In the genomic region with DNA sequence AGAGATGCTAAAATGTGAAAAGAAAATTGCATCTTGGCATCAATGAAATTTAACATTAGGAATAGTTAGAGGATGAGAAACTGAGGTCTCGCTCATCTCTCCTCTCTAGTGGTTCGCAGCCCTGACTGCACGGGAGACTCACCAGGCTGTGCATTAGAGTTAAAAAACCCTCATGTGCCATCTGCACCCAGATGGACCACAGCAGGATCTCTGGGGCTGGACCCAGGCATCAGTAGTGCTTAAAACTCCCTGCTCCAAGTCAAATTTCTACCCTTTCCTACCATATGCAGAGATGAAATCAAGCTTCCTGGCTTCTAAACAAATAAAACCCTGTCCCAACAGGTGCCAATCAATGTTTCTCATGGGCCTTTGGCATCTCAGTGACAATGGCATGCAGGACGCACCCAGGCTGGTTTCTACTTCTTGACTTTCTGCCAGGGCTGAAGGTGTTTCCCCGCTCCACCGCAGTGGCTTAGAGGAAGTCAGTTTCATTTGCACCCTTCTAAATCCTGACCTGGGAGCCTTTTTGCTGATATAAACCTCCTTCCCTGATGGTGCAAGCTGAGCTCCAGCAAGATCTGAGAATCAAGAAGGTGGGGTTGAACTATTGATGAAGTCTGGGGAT, we compare ENCODE assay signal across 21 cellular contexts.
"Had no signal": no experiment of that assay in that cellular context is flagged by ENCODE, and none has a peak within 500 bp of the region (broad histone marks: within the 10 kb centered on the region; RNA-seq: fewer than 3 reads in every experiment).

No MANE protein-coding gene starts in this region.

- H3K4me3 Mint-ChIP-seq: activated CD4-positive, alpha-beta memory T cell treated with anti-CD3 and anti-CD28 coated beads for 36 hours; activated naive CD8-positive, alpha-beta T cell treated with anti-CD3 and anti-CD28 coated beads for 36 hours; natural killer cell treated with Interleukin-12 subunit alpha and Interleukin-12 subunit beta and Interleukin-15 and Interleukin-18, amount 100 ng/mL, for 72 hours; stimulated activated naive B cell treated with anti-CD40 and anti-IgM and Interleukin-4, amounts not matched to agents 10 μg/mL and 1 μg/mL and 100 μg/mL, for 72 hours had no signal

- H3K27me3 ChIP-seq: transverse colon had no signal

- DNase-seq: activated CD4-positive, alpha-beta memory T cell treated with anti-CD3 and anti-CD28 coated beads for 36 hours; activated CD4-positive, alpha-beta T cell treated with anti-CD3 and anti-CD28 coated beads for 48 hours; activated naive CD4-positive, alpha-beta T cell treated with Interleukin-2 at 50 U/mL for 16 hours; activated naive CD8-positive, alpha-beta T cell treated with anti-CD3 and anti-CD28 coated beads for 36 hours; activated T-cell treated with anti-CD3 and anti-CD28 coated beads, Interleukin-2, amount 50 U/mL, for 48 hours; dermis blood vessel endothelial cell; effector CD8-positive, alpha-beta T cell; esophagus squamous epithelium; midbrain; posterior cingulate gyrus; stimulated activated CD4-positive, alpha-beta T cell treated with anti-CD3 and anti-CD28 coated beads, Interleukin-2, amount 100 ng/mL, for 48 hours; stimulated activated CD8-positive, alpha-beta memory T cell treated with anti-CD3 and anti-CD28 coated beads, Interleukin-4, amount 100 ng/mL, for 48 hours; stimulated activated naive B cell treated with anti-CD40 and anti-IgM and Interleukin-4, amounts not matched to agents 10 μg/mL and 1 μg/mL and 100 μg/mL, for 72 hours; transverse colon had no signal

- H3K4me1 ChIP-seq: gastroesophageal sphincter, transverse colon had no signal

- ATAC-seq: gastroesophageal sphincter; natural killer cell treated with Interleukin-12 subunit alpha and Interleukin-12 subunit beta and Interleukin-15 and Interleukin-18, amount 100 ng/mL, for 72 hours; sciatic nerve; stimulated activated naive B cell treated with anti-CD40 and anti-IgM and Interleukin-4, amounts not matched to agents 10 μg/mL and 1 μg/mL and 100 μg/mL, for 72 hours had no signal

- H3K36me3 Mint-ChIP-seq: activated CD4-positive, alpha-beta memory T cell treated with anti-CD3 and anti-CD28 coated beads for 36 hours; activated naive CD8-positive, alpha-beta T cell treated with anti-CD3 and anti-CD28 coated beads for 36 hours; natural killer cell treated with Interleukin-12 subunit alpha and Interleukin-12 subunit beta and Interleukin-15 and Interleukin-18, amount 100 ng/mL, for 72 hours; stimulated activated naive B cell treated with anti-CD40 and anti-IgM and Interleukin-4, amounts not matched to agents 10 μg/mL and 1 μg/mL and 100 μg/mL, for 72 hours had no signal

- H3K4me2 ChIP-seq: smooth muscle cell had no signal

- H3K9me3 ChIP-seq: esophagus squamous epithelium, transverse colon had no signal

- H3K4me3 ChIP-seq: esophagus squamous epithelium, gastroesophageal sphincter, smooth muscle cell, transverse colon had no signal

- H3K27ac Mint-ChIP-seq: activated CD4-positive, alpha-beta memory T cell treated with anti-CD3 and anti-CD28 coated beads for 36 hours; activated naive CD8-positive, alpha-beta T cell treated with anti-CD3 and anti-CD28 coated beads for 36 hours; natural killer cell treated with Interleukin-12 subunit alpha and Interleukin-12 subunit beta and Interleukin-15 and Interleukin-18, amount 100 ng/mL, for 72 hours; stimulated activated naive B cell treated with anti-CD40 and anti-IgM and Interleukin-4, amounts not matched to agents 10 μg/mL and 1 μg/mL and 100 μg/mL, for 72 hours had no signal

- FAIRE-seq: astrocyte, bronchial epithelial cell, endothelial cell of umbilical vein had no signal

- H3K36me3 ChIP-seq: esophagus squamous epithelium, gastroesophageal sphincter, transverse colon had no signal

- H3K27ac ChIP-seq: esophagus squamous epithelium, gastroesophageal sphincter, transverse colon had no signal

- H3K4me1 Mint-ChIP-seq: activated naive CD8-positive, alpha-beta T cell treated with anti-CD3 and anti-CD28 coated beads for 36 hours; stimulated activated naive B cell treated with anti-CD40 and anti-IgM and Interleukin-4, amounts not matched to agents 10 μg/mL and 1 μg/mL and 100 μg/mL, for 72 hours had no signal

- H3K9me3 Mint-ChIP-seq: activated CD4-positive, alpha-beta memory T cell treated with anti-CD3 and anti-CD28 coated beads for 36 hours; activated naive CD8-positive, alpha-beta T cell treated with anti-CD3 and anti-CD28 coated beads for 36 hours; natural killer cell treated with Interleukin-12 subunit alpha and Interleukin-12 subunit beta and Interleukin-15 and Interleukin-18, amount 100 ng/mL, for 72 hours had no signal
